8 cellular contexts compared by ENCODE assay signal in the genomic region with DNA sequence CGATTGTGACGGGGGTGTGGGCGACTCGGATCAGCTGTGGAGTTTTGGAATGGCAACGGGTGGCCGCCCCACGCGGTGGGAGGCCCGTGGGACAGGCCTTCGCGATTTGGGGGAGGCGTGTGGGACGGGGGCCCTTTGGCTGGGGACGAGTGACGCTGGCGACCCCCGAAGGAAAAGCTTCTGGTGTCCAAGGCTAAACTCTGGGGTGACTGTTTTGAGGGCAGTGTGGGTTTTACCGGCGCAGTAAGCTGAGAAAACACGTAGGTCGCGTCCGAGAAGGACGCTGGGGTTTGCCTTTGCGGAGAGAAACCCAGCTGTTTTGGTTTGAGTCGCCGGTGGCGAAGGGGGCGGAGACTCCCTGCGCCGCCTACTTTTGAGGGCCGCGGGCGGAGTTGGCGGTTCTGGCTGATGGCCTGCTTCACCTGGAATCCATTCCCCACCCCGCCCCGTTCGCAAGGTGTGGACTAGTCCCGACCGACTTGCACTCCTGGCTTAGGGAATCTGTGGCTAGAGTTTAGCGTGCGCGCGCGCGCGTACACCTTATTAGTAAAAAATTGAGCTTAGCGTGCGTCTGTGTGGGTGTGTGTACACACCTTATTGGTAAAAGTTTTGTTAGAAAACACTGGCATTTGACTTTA.
DNase-seq lines count a peak whose midpoint lies in the region; ATAC-seq lines count a peak whose summit lies in the region.

No MANE protein-coding gene starts in this region.

- no peaks in the 10 kb centered on the region for H3K27me3 ChIP-seq in layer of hippocampus (ENCODE audit: control insufficient read depth, insufficient read depth, low read length)

- ATAC-seq in HG03378 (IDR thresholded peaks at IDR 0.05; ENCODE audit: unreplicated experiment), result peak; percentile 73

- H3K27ac ChIP-seq in cingulate gyrus (ENCODE audit: low read depth, low read length) (peak overlapping the region; percentile 91), layer of hippocampus (ENCODE audit: low read depth, low read length) (peak overlapping the region; percentile 91)

- DNase-seq in Ammon's horn (ENCODE audit: low spot score), result peak; percentile 70
- peak; percentile 62 for DNase-seq in GM19238 (ENCODE audit: insufficient read length, low spot score)
- DNase-seq in NCI-H446 (lab: John Stamatoyannopoulos, UW), result peak; percentile 27 to 68
- DNase-seq in activated CD4-positive, alpha-beta T cell treated with anti-CD3 and anti-CD28 coated beads for 4 hours, result peak; percentile 78 to 79
- peak; percentile 87 for DNase-seq in stimulated activated CD4-positive, alpha-beta T cell treated with anti-CD3 and anti-CD28 coated beads, Interleukin-1b, Interleukin-23, amount 100 ng/mL, for 48 hours

Comparison
In these comparisons a context has a peak if more than half of its experiments do, and no peak if none do; other contexts are left out.
1. Peak in every context shown above with its lines: DNase-seq, ATAC-seq and H3K27ac ChIP-seq.